Comparison of ENCODE assay signal across 1 cellular context in the genomic region with DNA sequence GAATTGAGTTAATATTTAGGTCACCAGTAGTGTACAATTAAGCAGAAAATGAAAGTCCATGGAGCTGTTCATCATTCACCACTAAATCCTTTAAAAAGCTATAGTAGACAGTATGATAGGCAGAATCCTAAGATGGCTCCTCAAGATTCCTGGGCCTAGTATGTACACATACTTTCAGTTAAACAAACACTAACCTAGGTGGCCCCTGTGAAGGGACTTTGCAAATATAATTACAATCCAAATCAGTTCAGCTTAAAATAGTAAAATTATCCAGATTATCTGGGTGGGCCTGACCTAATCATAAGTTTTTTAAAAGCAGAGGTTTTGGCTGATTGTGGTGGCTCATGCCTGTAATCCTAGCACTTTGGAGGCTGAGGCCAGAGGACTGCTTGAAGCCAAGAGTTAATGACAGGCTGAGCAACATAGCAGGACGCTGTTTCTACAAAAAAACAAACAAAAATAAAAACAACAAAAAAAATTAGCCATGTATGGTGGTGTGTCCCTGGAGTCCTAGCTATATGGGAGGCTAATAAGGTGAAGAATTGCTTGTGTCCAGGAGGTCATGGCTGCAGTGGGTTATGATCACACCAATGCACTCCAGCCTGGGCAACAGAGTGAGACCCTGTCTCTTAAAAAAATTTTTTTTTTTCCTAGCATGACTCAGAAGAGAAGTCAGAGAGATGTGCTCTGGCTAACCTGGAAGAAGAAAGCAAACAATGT.
TF ChIP-seq lines count a peak whose summit lies in the region.

No MANE protein-coding gene starts in this region.

TF ChIP-seq in SK-N-SH treated with all-trans-retinoic acid at 6 μM for 48 hours, 23 proteins besides CTCF, POLR2A, EP300 and RAD21 (continued from another document):
- TF ChIP-seq CSDC2 (CRISPR knock-in tag; IDR thresholded peaks at IDR 0.05) = no peak
- no peak for TF ChIP-seq ESRRG (CRISPR knock-in tag; IDR thresholded peaks at IDR 0.05)
- no peak for TF ChIP-seq TOX (CRISPR knock-in tag; IDR thresholded peaks at IDR 0.05; ENCODE audit: borderline replicate concordance)
